Comparison of ENCODE assay signal across 23 cellular contexts in the genomic region with DNA sequence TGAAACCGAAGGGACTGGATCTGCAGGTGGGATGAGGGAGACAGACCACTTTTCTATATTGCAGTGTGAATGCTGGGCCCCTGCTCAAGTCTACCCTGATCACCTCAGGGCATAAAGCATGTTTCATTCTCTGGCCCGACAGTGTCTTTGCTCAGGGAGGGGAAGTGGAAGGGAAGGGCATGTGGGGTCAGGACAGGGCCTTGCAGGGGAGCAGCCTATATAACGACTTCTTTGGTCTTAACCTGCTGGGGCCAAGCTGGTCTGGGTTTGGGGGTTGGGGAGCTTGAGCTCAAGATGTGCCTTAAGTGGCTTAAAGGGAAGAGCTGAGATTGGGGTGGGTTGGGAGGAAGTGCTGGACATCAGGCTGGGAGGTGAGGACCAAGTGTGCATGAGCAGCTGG.
"Had no signal": no experiment of that assay in that cellular context is flagged by ENCODE, and none has a peak within 500 bp of the region (broad histone marks: within the 10 kb centered on the region; RNA-seq: fewer than 3 reads in every experiment).

No MANE protein-coding gene starts in this region.

- H3K4me3 ChIP-seq: K562, SJSA1, SK-N-MC had no signal

- H3K9me3 ChIP-seq: SJSA1 had no signal

- H3K36me3 ChIP-seq: SJSA1 had no signal

- H3K4me1 ChIP-seq: SJSA1 had no signal

- H3K27me3 ChIP-seq: SJSA1 had no signal

- H3K9me3 Mint-ChIP-seq: IgD-negative memory B cell had no signal

- H3K4me1 Mint-ChIP-seq: IgD-negative memory B cell had no signal

- H3K27ac Mint-ChIP-seq: IgD-negative memory B cell had no signal

- DNase-seq: Kasumi-1, MM.1S, NCI-H1092 treated with DMSO at 0.1 percent for 48 hours, NCI-H1436, NCI-H187, NCI-H2029, NCI-H2081 treated with DMSO at 0.1 percent for 48 hours, NCI-H2171, NCI-H226, NCI-H446, NCI-H510A, NCI-H524 treated with DMSO at 0.1 percent for 48 hours, NCI-H69, NCI-H774, Right ventricle myocardium superior, RPMI8226, SIG-M5 had no signal

- H3K4me3 Mint-ChIP-seq: IgD-negative memory B cell had no signal

- H3K27ac ChIP-seq: HL-60, KMS-11, SJSA1, SK-N-MC had no signal

- H3K4me2 ChIP-seq: KMS-11 had no signal

- ATAC-seq: K562 had no signal

- H3K27me3 Mint-ChIP-seq: IgD-negative memory B cell had no signal
